ENCODE assay signal across 24 cellular contexts in genomic region chr1:17669866-17670451, GRCh38.
DNase-seq lines count a peak whose midpoint lies in the region; ATAC-seq, FAIRE-seq and TF ChIP-seq lines count a peak whose summit lies in the region.
"Had no signal": no experiment of that assay in that cellular context is flagged by ENCODE, and none has a peak within 500 bp of the region (broad histone marks: within the 10 kb centered on the region; RNA-seq: fewer than 3 reads in every experiment).

No MANE protein-coding gene starts in this region.

- no peak overlapping the region for H3K4me2 ChIP-seq in astrocyte (ENCODE audit: low read length)

- no peak for FAIRE-seq in astrocyte (lab: Jason Lieb, UNC)

- ATAC-seq in lower lobe of right lung (peak; percentile 8 to 37), GM18873 (IDR thresholded peaks at IDR 0.05; ENCODE audit: low FRiP score, unreplicated experiment) (no peak), HG02884 (IDR thresholded peaks at IDR 0.05; ENCODE audit: unreplicated experiment) (no peak), GM18502 (IDR thresholded peaks at IDR 0.05; ENCODE audit: poor library complexity, unreplicated experiment) (no peak)
- ATAC-seq: activated T-cell treated with anti-CD3 and anti-CD28 coated beads, Interleukin-2, amount 50 U/mL, for 4 hours; foreskin keratinocyte had no signal

- peaks cover 3% of the 10 kb centered on the region for H3K36me3 ChIP-seq in astrocyte (ENCODE audit: insufficient read depth, low read length)
- H3K36me3 ChIP-seq in lower lobe of right lung = peaks cover 43% of the 10 kb centered on the region
- H3K36me3 ChIP-seq in tibial artery = peaks cover 45 to 89% (median 51%) of the 10 kb centered on the region in 3 donors

- TF ChIP-seq CTCF in astrocyte (IDR thresholded peaks at IDR 0.05; ENCODE audit: insufficient read depth, low read depth, low read length) (no peak), lower lobe of right lung (IDR thresholded peaks at IDR 0.05) (no peak), tibial artery (IDR thresholded peaks at IDR 0.05) (no peak)

- no peaks in the 10 kb centered on the region for H3K4me1 Mint-ChIP-seq in astrocyte (ENCODE audit: low read depth, unreplicated experiment)
- H3K4me1 Mint-ChIP-seq: CD8-positive, alpha-beta memory T cell had no signal

- no peak for DNase-seq in astrocyte (ENCODE audit: low read depth)
- DNase-seq in head of caudate nucleus = peak in 33 of 42 donors; percentile 25 to 76 (median 53)
- DNase-seq in lower lobe of right lung = no peak
- peak; percentile 34 to 79 for DNase-seq in tibial artery
- DNase-seq in DMS 273 treated with DMSO at 0.1 percent for 48 hours (lab: John Stamatoyannopoulos, UW) = no peak
- DNase-seq: activated CD4-positive, alpha-beta T cell treated with anti-CD3 and anti-CD28 coated beads for 1 hour; activated CD8-positive, alpha-beta memory T cell treated with anti-CD3 and anti-CD28 coated beads for 24 hours; activated naive CD4-positive, alpha-beta T cell treated with Interleukin-2 at 50 U/mL for 16 hours; activated T-cell treated with anti-CD3 and anti-CD28 coated beads, Interleukin-2, amount 50 U/mL, for 4 hours; CD8-positive, alpha-beta memory T cell; central memory CD4-positive, alpha-beta T cell; foreskin keratinocyte; GF-D8; NCI-H1105; NCI-H2081; NCI-H446; OCI-M1; SHP77 treated with DMSO at 0.1 percent for 48 hours; stimulated activated CD4-positive, alpha-beta T cell treated with anti-CD3 and anti-CD28 coated beads, Interleukin-4, amount 100 ng/mL, for 1 hour; stimulated activated naive CD4-positive, alpha-beta T cell had no signal

- H3K27me3 ChIP-seq in astrocyte (ENCODE audit: insufficient read depth, low read length) (no peaks in the 10 kb centered on the region), lower lobe of right lung (ENCODE audit: low read depth) (no peaks in the 10 kb centered on the region), tibial artery (no peaks in the 10 kb centered on the region)
- H3K27me3 ChIP-seq: foreskin keratinocyte had no signal

- no peaks in the 10 kb centered on the region for H3K79me2 ChIP-seq in astrocyte (ENCODE audit: insufficient read depth, low read length)

- H3K27me3 Mint-ChIP-seq in astrocyte (ENCODE audit: low read depth, unreplicated experiment) = no peaks in the 10 kb centered on the region

- H3K36me3 Mint-ChIP-seq in astrocyte (ENCODE audit: low read depth, unreplicated experiment) = peaks cover 13% of the 10 kb centered on the region
- H3K36me3 Mint-ChIP-seq: CD8-positive, alpha-beta memory T cell had no signal

- H4K20me1 ChIP-seq in astrocyte (ENCODE audit: insufficient read depth, low read length) = peaks cover 38% of the 10 kb centered on the region

- H3K4me3 ChIP-seq in astrocyte (ENCODE audit: insufficient read depth, low read depth, low read length) (no peak overlapping the region), lower lobe of right lung (no peak overlapping the region), tibial artery (no peak overlapping the region)
- H3K4me3 ChIP-seq: psoas muscle had no signal

- no peak overlapping the region for H3K4me3 Mint-ChIP-seq in astrocyte (ENCODE audit: unreplicated experiment)
- H3K4me3 Mint-ChIP-seq: activated T-cell treated with anti-CD3 and anti-CD28 coated beads, Interleukin-2, amount 50 U/mL, for 4 hours; CD8-positive, alpha-beta memory T cell had no signal

- H3K4me1 ChIP-seq in astrocyte (ENCODE audit: insufficient read depth, low read length) (no peaks in the 10 kb centered on the region), lower lobe of right lung (peaks cover 6% of the 10 kb centered on the region), tibial artery (peaks cover 0 to 87% (median 36%) of the 10 kb centered on the region in 4 donors)
- H3K4me1 ChIP-seq: foreskin keratinocyte had no signal

- intact Hi-C loops in head of caudate nucleus (cut with DNase I) = loop anchor here (10.0 kb wide), 1 partner anchor 915 kb away; no protein-coding TSS in a partner anchor
- intact Hi-C loops in lower lobe of right lung (cut with DNase I) = no loop called here
- intact Hi-C loops in tibial artery (cut with DNase I; ENCODE audit: low total_unique reads) = loop anchor here (2.0 to 5.0 kb wide), 2 partner anchors 57 to 173 kb away; no protein-coding TSS in a partner anchor

- peak overlapping the region; percentile 5 for H3K27ac Mint-ChIP-seq in astrocyte (ENCODE audit: unreplicated experiment)
- H3K27ac Mint-ChIP-seq: CD8-positive, alpha-beta memory T cell had no signal

- H2AFZ ChIP-seq in astrocyte (ENCODE audit: low read depth, low read length) = no peak overlapping the region

- H3K9me3 ChIP-seq in astrocyte (ENCODE audit: insufficient read depth, low read depth, low read length) (no peaks in the 10 kb centered on the region), lower lobe of right lung (no peaks in the 10 kb centered on the region), tibial artery (no peaks in the 10 kb centered on the region)
- H3K9me3 ChIP-seq: psoas muscle had no signal

- H3K27ac ChIP-seq in astrocyte (ENCODE audit: low read depth, low read length) (no peak overlapping the region), lower lobe of right lung (no peak overlapping the region), tibial artery (peak overlapping the region; percentile 43 to 62)
- H3K27ac ChIP-seq: foreskin keratinocyte, psoas muscle had no signal

- no peaks in the 10 kb centered on the region for H3K9me3 Mint-ChIP-seq in astrocyte (ENCODE audit: unreplicated experiment)
- H3K9me3 Mint-ChIP-seq: activated T-cell treated with anti-CD3 and anti-CD28 coated beads, Interleukin-2, amount 50 U/mL, for 4 hours; CD8-positive, alpha-beta memory T cell had no signal

- no peak overlapping the region for H3K9ac ChIP-seq in astrocyte (ENCODE audit: low read length)

Comparison
In these comparisons a context has a peak if more than half of its experiments do, and no peak if none do; other contexts are left out.
1. DNase-seq: peak in head of caudate nucleus (33 of 42) and tibial artery (2 of 2); none in astrocyte (single experiment), lower lobe of right lung (single experiment) and DMS 273 treated with DMSO at 0.1 percent for 48 hours (single experiment).
2. H3K27ac ChIP-seq: peak in tibial artery (2 of 2); none in astrocyte (single experiment) and lower lobe of right lung (single experiment).
3. ATAC-seq: peak in lower lobe of right lung (2 of 2); none in GM18873 (single experiment), HG02884 (single experiment) and GM18502 (single experiment).